In genomic region chr5:139141841-139142240, GRCh38 we compare ENCODE assay signal across 11 cellular contexts. TPM values are rescaled to one million over a fixed set of nuclear protein-coding genes. Genes with fewer than 3 reads are reported as not detected.
A peak's percentile ranks its signal among the peaks of the same experiment; 100 is the strongest.
DNase-seq lines count a peak whose midpoint lies in the region; ATAC-seq and TF ChIP-seq lines count a peak whose summit lies in the region.
"Had no signal": no experiment of that assay in that cellular context is flagged by ENCODE, and none has a peak within 500 bp of the region (broad histone marks: within the 10 kb centered on the region; RNA-seq: fewer than 3 reads in every experiment).

No MANE protein-coding gene starts in this region.

- H3K27ac ChIP-seq in BLaER1 (no peak overlapping the region), ascending aorta (peak overlapping the region; percentile 69 to 74), heart left ventricle (peak overlapping the region; percentile 9 to 81 (median 68)), ovary (peak overlapping the region in 1 of 2 donors; percentile 44)

- peaks cover 23% of the 10 kb centered on the region for H3K4me1 Mint-ChIP-seq in activated CD4-positive, alpha-beta T cell treated with anti-CD3 and anti-CD28 coated beads, Interleukin-2, amount 10 ng/mL, durations not matched to agents 24 days and 14 days

- H3K4me1 ChIP-seq in BLaER1, result peaks cover 39% of the 10 kb centered on the region
- peaks cover 12 to 44% of the 10 kb centered on the region in 2 donors for H3K4me1 ChIP-seq in ascending aorta
- peaks cover 17 to 57% (median 45%) of the 10 kb centered on the region in 12 donors for H3K4me1 ChIP-seq in heart left ventricle
- H3K4me1 ChIP-seq in ovary (ENCODE audit: insufficient read depth), result peaks cover 23% of the 10 kb centered on the region

- peak overlapping the region; percentile 65 for H3K4me2 ChIP-seq in BLaER1

- TF ChIP-seq CTCF in ascending aorta (IDR thresholded peaks at IDR 0.05) (no peak), heart left ventricle (IDR thresholded peaks at IDR 0.05) (no peak), ovary (IDR thresholded peaks at IDR 0.05) (no peak)

- 5 to 17% (median 8%) methylated on average over 2 of the region's 2 CpGs for WGBS in heart left ventricle, 4 donors
- WGBS in ovary, 3 donors, result 2 to 5% (median 2%) methylated on average over 2 of the region's 2 CpGs

- H3K4me3 ChIP-seq in BLaER1 (no peak overlapping the region), ascending aorta (peak overlapping the region in 1 of 2 donors; percentile 10), heart left ventricle (no peak overlapping the region), ovary (no peak overlapping the region)

- intact Hi-C loops in ascending aorta (cut with DNase I), result loop anchor here (2.0 kb wide), 2 partner anchors 15 to 33 kb away; no protein-coding TSS in a partner anchor
- intact Hi-C loops in heart left ventricle (cut with DNase I), result loop anchor here in 2 of 10 donors (5.0 to 10.0 kb wide), 3 partner anchors 35 to 187 kb away; no protein-coding TSS in a partner anchor
- intact Hi-C loops in ovary (cut with DNase I), result no loop called here
- intact Hi-C loops in activated CD4-positive, alpha-beta T cell treated with anti-CD3 and anti-CD28 coated beads, Interleukin-2, amount 10 ng/mL, durations not matched to agents 24 days and 14 days (cut with micrococcal nuclease), result no loop called here

- H3K36me3 ChIP-seq in BLaER1 (no peaks in the 10 kb centered on the region), ascending aorta (no peaks in the 10 kb centered on the region), heart left ventricle (no peaks in the 10 kb centered on the region), ovary (no peaks in the 10 kb centered on the region)

- H3K9ac ChIP-seq in BLaER1, result no peak overlapping the region

- H3K27me3 Mint-ChIP-seq in activated CD4-positive, alpha-beta T cell treated with anti-CD3 and anti-CD28 coated beads, Interleukin-2, amount 10 ng/mL, durations not matched to agents 24 days and 14 days, result no peaks in the 10 kb centered on the region
- H3K27me3 Mint-ChIP-seq: B cell had no signal

- H3K27ac Mint-ChIP-seq in activated CD4-positive, alpha-beta T cell treated with anti-CD3 and anti-CD28 coated beads, Interleukin-2, amount 10 ng/mL, durations not matched to agents 24 days and 14 days, result no peak overlapping the region
- H3K27ac Mint-ChIP-seq: B cell, H9 had no signal

- no peaks in the 10 kb centered on the region for H3K9me3 Mint-ChIP-seq in activated CD4-positive, alpha-beta T cell treated with anti-CD3 and anti-CD28 coated beads, Interleukin-2, amount 10 ng/mL, durations not matched to agents 24 days and 14 days
- H3K9me3 Mint-ChIP-seq: H9 had no signal

- DNase-seq in ascending aorta (ENCODE audit: low spot score in 2 of 2) (peak in 1 of 2 donors; percentile 71), heart left ventricle (peak in 4 of 5 donors; percentile 66 to 71 (median 68)), ovary (peak; percentile 46 to 68 (median 66)), KG1 (lab: John Stamatoyannopoulos, UW) (no peak)
- DNase-seq in activated CD4-positive, alpha-beta T cell treated with anti-CD3 and anti-CD28 coated beads, Interleukin-2, amount 10 ng/mL, durations not matched to agents 24 days and 14 days, result no peak
- DNase-seq: amniotic stem cell, H9 had no signal

- no peaks in the 10 kb centered on the region for H3K36me3 Mint-ChIP-seq in activated CD4-positive, alpha-beta T cell treated with anti-CD3 and anti-CD28 coated beads, Interleukin-2, amount 10 ng/mL, durations not matched to agents 24 days and 14 days (ENCODE audit: low read depth)

- H3K27me3 ChIP-seq in BLaER1 (no peaks in the 10 kb centered on the region), ascending aorta (no peaks in the 10 kb centered on the region), heart left ventricle (no peaks in the 10 kb centered on the region), ovary (no peaks in the 10 kb centered on the region)

- no peak for TF ChIP-seq POLR2A in heart left ventricle (IDR thresholded peaks at IDR 0.05)
- no peak for TF ChIP-seq POLR2A in ovary (IDR thresholded peaks at IDR 0.05)

- no peak for TF ChIP-seq EP300 in ovary (IDR thresholded peaks at IDR 0.05)

- H3K9me3 ChIP-seq in BLaER1, result no peaks in the 10 kb centered on the region
- H3K9me3 ChIP-seq in ascending aorta, result no peaks in the 10 kb centered on the region
- H3K9me3 ChIP-seq in heart left ventricle, result no peaks in the 10 kb centered on the region
- no peaks in the 10 kb centered on the region for H3K9me3 ChIP-seq in ovary

- no peak overlapping the region for H3K4me3 Mint-ChIP-seq in activated CD4-positive, alpha-beta T cell treated with anti-CD3 and anti-CD28 coated beads, Interleukin-2, amount 10 ng/mL, durations not matched to agents 24 days and 14 days
- H3K4me3 Mint-ChIP-seq: B cell, H9 had no signal

- ATAC-seq in heart left ventricle (peak; percentile 63 to 82 (median 78)), GM19455 (IDR thresholded peaks at IDR 0.05; ENCODE audit: unreplicated experiment) (no peak), HG03280 (IDR thresholded peaks at IDR 0.05; ENCODE audit: unreplicated experiment) (no peak)

- H4K20me1 ChIP-seq in BLaER1, result peaks cover 25% of the 10 kb centered on the region

RNA-seq across cellular contexts. Expression of gene SIL1, which starts 56.3 kb away (rescaled TPM):
- 53.4 TPM for total RNA-seq in ascending aorta
- 100 to 1,000 TPM in 1 of 9 donors, 10 to 100 TPM in 8; 33.8 to 341 (median 39.8) TPM for total RNA-seq in heart left ventricle
- 10 to 100 TPM; 42.2 to 56.3 TPM for polyA plus RNA-seq in heart left ventricle
- total RNA-seq in ovary, result 10 to 100 TPM; 15.7 to 45.2 (median 34.9) TPM
- 10 to 100 TPM; 29.5 to 93.0 TPM for polyA plus RNA-seq in ovary
- total RNA-seq in activated CD4-positive, alpha-beta T cell treated with anti-CD3 and anti-CD28 coated beads, Interleukin-2, amount 10 ng/mL, durations not matched to agents 24 days and 14 days, result 31.1 and 40.5 TPM in 2 replicates

Comparison
In these comparisons a context has a peak if more than half of its experiments do, and no peak if none do; other contexts are left out.
1. DNase-seq: peak in heart left ventricle (4 of 5) and ovary (5 of 5); none in activated CD4-positive, alpha-beta T cell treated with anti-CD3 and anti-CD28 coated beads, Interleukin-2, amount 10 ng/mL, durations not matched to agents 24 days and 14 days (single experiment) and KG1 (single experiment).
2. ATAC-seq: peak in heart left ventricle (4 of 4); none in GM19455 (single experiment) and HG03280 (single experiment).